20 cellular contexts compared by ENCODE assay signal in the genomic region with DNA sequence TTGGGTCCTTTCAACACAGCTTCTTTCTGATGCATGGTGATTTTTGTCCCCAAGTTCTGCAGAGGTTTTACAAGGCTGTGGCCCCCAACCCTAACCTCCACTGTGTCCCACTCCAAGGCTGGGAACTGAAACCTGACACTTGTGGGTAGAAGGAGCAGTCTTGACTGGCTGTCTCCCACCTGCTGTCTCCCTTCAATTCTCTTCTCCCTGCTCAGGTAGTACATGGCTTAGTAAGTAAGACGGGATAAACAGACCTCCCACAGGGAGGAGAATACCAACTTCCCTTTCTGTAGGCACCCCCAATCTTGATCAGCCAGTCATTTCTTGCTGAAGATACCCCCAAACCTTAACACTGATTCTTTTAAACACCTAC. TPM values are rescaled to one million over a fixed set of nuclear protein-coding genes. Genes with fewer than 3 reads are reported as not detected.
DNase-seq lines count a peak whose midpoint lies in the region; ATAC-seq and TF ChIP-seq lines count a peak whose summit lies in the region.
"Had no signal": no experiment of that assay in that cellular context is flagged by ENCODE, and none has a peak within 500 bp of the region (broad histone marks: within the 10 kb centered on the region; RNA-seq: fewer than 3 reads in every experiment).

No MANE protein-coding gene starts in this region.

- no peak overlapping the region for H3K9ac ChIP-seq in neural progenitor cell

- ATAC-seq in HG02840 (IDR thresholded peaks at IDR 0.05; ENCODE audit: low FRiP score, unreplicated experiment), result no peak

- H3K4me1 ChIP-seq in neural progenitor cell, result no peaks in the 10 kb centered on the region

- H3K27ac ChIP-seq in WERI-Rb-1 (peak overlapping the region; percentile 34; the same call in 1 of the 2 replicates), neural progenitor cell (no peak overlapping the region)
- H3K27ac ChIP-seq: 22Rv1 had no signal

- H3K36me3 Mint-ChIP-seq in neural crest cell (ENCODE audit: low read depth), result no peaks in the 10 kb centered on the region
- no peaks in the 10 kb centered on the region for H3K36me3 Mint-ChIP-seq in neural progenitor cell

- DNase-seq in AG20443 (ENCODE audit: low spot score) (peak; percentile 2), NCI-H2171 treated with DMSO at 0.1 percent for 48 hours (lab: John Stamatoyannopoulos, UW) (peak; percentile 95), WERI-Rb-1 (no peak), neural crest cell (ENCODE audit: low read depth, low spot score) (no peak), pons (ENCODE audit: low spot score) (no peak), neural progenitor cell (ENCODE audit: low spot score) (no peak), cerebellar nuclear complex (lab: John Stamatoyannopoulos, UW) (no peak)
- DNase-seq: AML-193; C1 segment of cervical spinal cord; Calu3; CD4-positive, alpha-beta memory T cell; COR-L47; DMS53; DMS79 treated with DMSO at 0.1 percent for 48 hours; H7; HCEC 1CT had no signal

- no peaks in the 10 kb centered on the region for H3K9me3 Mint-ChIP-seq in neural crest cell
- peaks cover 4% of the 10 kb centered on the region for H3K9me3 Mint-ChIP-seq in neural progenitor cell

- H3K4me1 Mint-ChIP-seq in neural crest cell (no peaks in the 10 kb centered on the region), neural progenitor cell (peaks cover 5% of the 10 kb centered on the region)
- H3K4me1 Mint-ChIP-seq: CD4-positive, alpha-beta memory T cell had no signal

- H3K9me3 ChIP-seq in WERI-Rb-1 (ENCODE audit: severe bottlenecking) (peaks cover 3% of the 10 kb centered on the region), neural progenitor cell (ENCODE audit: low read depth) (no peaks in the 10 kb centered on the region)

- no peaks in the 10 kb centered on the region for H3K79me2 ChIP-seq in neural progenitor cell (ENCODE audit: low read depth)

- peaks cover 7% of the 10 kb centered on the region for H3K27me3 Mint-ChIP-seq in neural crest cell (ENCODE audit: low read depth)
- peaks cover 8% of the 10 kb centered on the region for H3K27me3 Mint-ChIP-seq in neural progenitor cell (ENCODE audit: insufficient read depth, low read depth)

- H3F3A ChIP-seq in neural progenitor cell (ENCODE audit: low read depth), result no peaks in the 10 kb centered on the region

- TF ChIP-seq CTCF in WERI-Rb-1 (IDR thresholded peaks at IDR 0.05; ENCODE audit: low read depth, low read length) (no peak), neural crest cell (conservative IDR thresholded peaks at IDR 0.05) (no peak), neural progenitor cell (IDR thresholded peaks at IDR 0.05) (no peak)

- H3K27ac Mint-ChIP-seq in neural crest cell (ENCODE audit: unreplicated experiment), result peak overlapping the region; percentile 37
- no peak overlapping the region for H3K27ac Mint-ChIP-seq in neural progenitor cell
- H3K27ac Mint-ChIP-seq: CD4-positive, alpha-beta memory T cell had no signal

- H3K36me3 ChIP-seq in WERI-Rb-1 (no peaks in the 10 kb centered on the region), neural progenitor cell (no peaks in the 10 kb centered on the region)

- H3K4me2 ChIP-seq in neural progenitor cell, result no peak overlapping the region

- no peak overlapping the region for H3K4me3 Mint-ChIP-seq in neural crest cell
- no peak overlapping the region for H3K4me3 Mint-ChIP-seq in neural progenitor cell
- H3K4me3 Mint-ChIP-seq: CD4-positive, alpha-beta memory T cell had no signal

- no peaks in the 10 kb centered on the region for H4K20me1 ChIP-seq in neural progenitor cell (ENCODE audit: low read depth)

- H3K4me3 ChIP-seq in WERI-Rb-1 (ENCODE audit: low read depth, low read length) (no peak overlapping the region), neural progenitor cell (no peak overlapping the region)

- H3K27me3 ChIP-seq in WERI-Rb-1 (ENCODE audit: insufficient read depth, low read depth, severe bottlenecking) (no peaks in the 10 kb centered on the region), neural progenitor cell (no peaks in the 10 kb centered on the region)

- H2AFZ ChIP-seq in neural progenitor cell (replicated peaks), result no peak overlapping the region

RNA-seq across cellular contexts. Expression of gene TGM6, which starts 25.0 kb away (rescaled TPM):
- total RNA-seq in neural crest cell (not detected in 2 replicates), neural progenitor cell (ENCODE audit: low replicate concordance) (not detected in 2 replicates)
- total RNA-seq: Calu3; CD4-positive, alpha-beta memory T cell; Daoy; H1; H7 had no signal

Comparison
In these comparisons a context has a peak if more than half of its experiments do, and no peak if none do; other contexts are left out.
1. DNase-seq: peak in AG20443 (single experiment) and NCI-H2171 treated with DMSO at 0.1 percent for 48 hours (single experiment); none in WERI-Rb-1 (single experiment), neural crest cell (single experiment), pons (single experiment), neural progenitor cell (single experiment) and cerebellar nuclear complex (0 of 2).